Comparison of ENCODE assay signal across 1 cellular context in genomic region chr3:99663981-99664380, GRCh38.
TF ChIP-seq lines count a peak whose summit lies in the region.

No MANE protein-coding gene starts in this region.

TF ChIP-seq in WTC11, 78 proteins besides CTCF, POLR2A, EP300 and RAD21 (continued from another document):
- TF ChIP-seq ZNF281 (CRISPR knock-in tag; IDR thresholded peaks at IDR 0.05): no peak
- TF ChIP-seq, protein P1, sequence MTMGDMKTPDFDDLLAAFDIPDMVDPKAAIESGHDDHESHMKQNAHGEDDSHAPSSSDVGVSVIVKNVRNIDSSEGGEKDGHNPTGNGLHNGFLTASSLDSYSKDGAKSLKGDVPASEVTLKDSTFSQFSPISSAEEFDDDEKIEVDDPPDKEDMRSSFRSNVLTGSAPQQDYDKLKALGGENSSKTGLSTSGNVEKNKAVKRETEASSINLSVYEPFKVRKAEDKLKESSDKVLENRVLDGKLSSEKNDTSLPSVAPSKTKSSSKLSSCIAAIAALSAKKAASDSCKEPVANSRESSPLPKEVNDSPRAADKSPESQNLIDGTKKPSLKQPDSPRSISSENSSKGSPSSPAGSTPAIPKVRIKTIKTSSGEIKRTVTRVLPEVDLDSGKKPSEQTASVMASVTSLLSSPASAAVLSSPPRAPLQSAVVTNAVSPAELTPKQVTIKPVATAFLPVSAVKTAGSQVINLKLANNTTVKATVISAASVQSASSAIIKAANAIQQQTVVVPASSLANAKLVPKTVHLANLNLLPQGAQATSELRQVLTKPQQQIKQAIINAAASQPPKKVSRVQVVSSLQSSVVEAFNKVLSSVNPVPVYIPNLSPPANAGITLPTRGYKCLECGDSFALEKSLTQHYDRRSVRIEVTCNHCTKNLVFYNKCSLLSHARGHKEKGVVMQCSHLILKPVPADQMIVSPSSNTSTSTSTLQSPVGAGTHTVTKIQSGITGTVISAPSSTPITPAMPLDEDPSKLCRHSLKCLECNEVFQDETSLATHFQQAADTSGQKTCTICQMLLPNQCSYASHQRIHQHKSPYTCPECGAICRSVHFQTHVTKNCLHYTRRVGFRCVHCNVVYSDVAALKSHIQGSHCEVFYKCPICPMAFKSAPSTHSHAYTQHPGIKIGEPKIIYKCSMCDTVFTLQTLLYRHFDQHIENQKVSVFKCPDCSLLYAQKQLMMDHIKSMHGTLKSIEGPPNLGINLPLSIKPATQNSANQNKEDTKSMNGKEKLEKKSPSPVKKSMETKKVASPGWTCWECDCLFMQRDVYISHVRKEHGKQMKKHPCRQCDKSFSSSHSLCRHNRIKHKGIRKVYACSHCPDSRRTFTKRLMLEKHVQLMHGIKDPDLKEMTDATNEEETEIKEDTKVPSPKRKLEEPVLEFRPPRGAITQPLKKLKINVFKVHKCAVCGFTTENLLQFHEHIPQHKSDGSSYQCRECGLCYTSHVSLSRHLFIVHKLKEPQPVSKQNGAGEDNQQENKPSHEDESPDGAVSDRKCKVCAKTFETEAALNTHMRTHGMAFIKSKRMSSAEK (CRISPR knock-in tag; IDR thresholded peaks at IDR 0.05; ENCODE audit: borderline replicate concordance): no peak
- TF ChIP-seq ZBTB21 (CRISPR knock-in tag; IDR thresholded peaks at IDR 0.05; ENCODE audit: borderline replicate concordance): no peak
- no peak for TF ChIP-seq TCF7 (CRISPR knock-in tag; IDR thresholded peaks at IDR 0.05; ENCODE audit: low read depth)
- TF ChIP-seq, protein P2, sequence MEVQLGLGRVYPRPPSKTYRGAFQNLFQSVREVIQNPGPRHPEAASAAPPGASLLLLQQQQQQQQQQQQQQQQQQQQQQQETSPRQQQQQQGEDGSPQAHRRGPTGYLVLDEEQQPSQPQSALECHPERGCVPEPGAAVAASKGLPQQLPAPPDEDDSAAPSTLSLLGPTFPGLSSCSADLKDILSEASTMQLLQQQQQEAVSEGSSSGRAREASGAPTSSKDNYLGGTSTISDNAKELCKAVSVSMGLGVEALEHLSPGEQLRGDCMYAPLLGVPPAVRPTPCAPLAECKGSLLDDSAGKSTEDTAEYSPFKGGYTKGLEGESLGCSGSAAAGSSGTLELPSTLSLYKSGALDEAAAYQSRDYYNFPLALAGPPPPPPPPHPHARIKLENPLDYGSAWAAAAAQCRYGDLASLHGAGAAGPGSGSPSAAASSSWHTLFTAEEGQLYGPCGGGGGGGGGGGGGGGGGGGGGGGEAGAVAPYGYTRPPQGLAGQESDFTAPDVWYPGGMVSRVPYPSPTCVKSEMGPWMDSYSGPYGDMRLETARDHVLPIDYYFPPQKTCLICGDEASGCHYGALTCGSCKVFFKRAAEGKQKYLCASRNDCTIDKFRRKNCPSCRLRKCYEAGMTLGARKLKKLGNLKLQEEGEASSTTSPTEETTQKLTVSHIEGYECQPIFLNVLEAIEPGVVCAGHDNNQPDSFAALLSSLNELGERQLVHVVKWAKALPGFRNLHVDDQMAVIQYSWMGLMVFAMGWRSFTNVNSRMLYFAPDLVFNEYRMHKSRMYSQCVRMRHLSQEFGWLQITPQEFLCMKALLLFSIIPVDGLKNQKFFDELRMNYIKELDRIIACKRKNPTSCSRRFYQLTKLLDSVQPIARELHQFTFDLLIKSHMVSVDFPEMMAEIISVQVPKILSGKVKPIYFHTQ (CRISPR knock-in tag; IDR thresholded peaks at IDR 0.05): no peak
